9 cellular contexts compared by ENCODE assay signal in the genomic region with DNA sequence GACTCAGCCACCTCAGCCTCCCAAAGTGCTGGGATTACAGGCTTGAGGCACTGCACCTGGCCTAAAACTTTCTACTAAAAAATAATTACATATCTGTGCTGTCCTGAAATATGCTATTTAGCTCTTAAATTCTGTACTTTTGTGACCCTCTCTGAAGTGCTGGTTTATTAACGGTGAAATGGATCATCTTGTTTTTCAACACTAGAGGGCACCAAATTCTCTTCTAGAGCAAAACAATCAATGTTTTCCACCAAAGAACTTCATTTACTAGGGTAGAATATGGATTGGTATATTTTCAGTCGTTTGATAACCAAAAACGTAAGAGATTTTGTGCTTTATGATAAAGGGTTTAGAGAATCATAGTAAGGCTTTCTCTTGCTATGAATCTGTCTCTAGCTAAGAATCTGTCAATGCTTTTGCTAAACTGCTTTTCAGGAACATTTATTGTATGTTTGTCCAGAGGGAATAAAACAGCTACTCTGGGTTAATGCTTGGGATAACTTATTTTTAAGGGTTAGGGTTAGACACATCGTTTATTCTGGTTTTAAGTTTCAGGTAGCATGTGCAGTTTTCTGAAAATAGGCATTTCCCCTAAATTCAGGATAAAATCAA.
DNase-seq lines count a peak whose midpoint lies in the region; ATAC-seq and TF ChIP-seq lines count a peak whose summit lies in the region.
"Had no signal": no experiment of that assay in that cellular context is flagged by ENCODE, and none has a peak within 500 bp of the region (broad histone marks: within the 10 kb centered on the region; RNA-seq: fewer than 3 reads in every experiment).

No MANE protein-coding gene starts in this region.

- no peaks in the 10 kb centered on the region for H3K9me3 Mint-ChIP-seq in activated CD8-positive, alpha-beta memory T cell treated with anti-CD3 and anti-CD28 coated beads, Interleukin-2, amount 10 ng/mL, durations not matched to agents 7 days and 5 days (ENCODE audit: low read depth)
- H3K9me3 Mint-ChIP-seq: IgD-negative memory B cell had no signal

- TF ChIP-seq CTCF in BE2C (IDR thresholded peaks at IDR 0.05; ENCODE audit: low read depth, low read length) = peak; percentile 60
- peak; percentile 67 for TF ChIP-seq CTCF in fibroblast of pulmonary artery (IDR thresholded peaks at IDR 0.05; ENCODE audit: low read length, missing control alignments)
- peak in 3 of 4 experiments; percentile 37 to 62 (median 50) for TF ChIP-seq CTCF in sigmoid colon (IDR thresholded peaks at IDR 0.05)

- H3K27ac ChIP-seq in sigmoid colon = no peak overlapping the region

- no peak overlapping the region for H3K4me3 Mint-ChIP-seq in activated CD8-positive, alpha-beta memory T cell treated with anti-CD3 and anti-CD28 coated beads, Interleukin-2, amount 10 ng/mL, durations not matched to agents 7 days and 5 days
- H3K4me3 Mint-ChIP-seq: IgD-negative memory B cell had no signal

- no peak overlapping the region for H3K27ac Mint-ChIP-seq in activated CD8-positive, alpha-beta memory T cell treated with anti-CD3 and anti-CD28 coated beads, Interleukin-2, amount 10 ng/mL, durations not matched to agents 7 days and 5 days
- H3K27ac Mint-ChIP-seq: IgD-negative memory B cell had no signal

- H3K4me1 ChIP-seq in BE2C = no peaks in the 10 kb centered on the region
- no peaks in the 10 kb centered on the region for H3K4me1 ChIP-seq in sigmoid colon

- DNase-seq in BE2C = no peak
- peak; percentile 52 for DNase-seq in RKO (ENCODE audit: low spot score)
- DNase-seq in fibroblast of pulmonary artery (ENCODE audit: low read depth) = peak; percentile 60
- no peak for DNase-seq in sigmoid colon
- DNase-seq in activated CD8-positive, alpha-beta memory T cell treated with anti-CD3 and anti-CD28 coated beads, Interleukin-2, amount 10 ng/mL, durations not matched to agents 7 days and 5 days = no peak

- WGBS in sigmoid colon, 2 donors = 1 to 4% methylated on average over 4 of the region's 4 CpGs

- no peak for TF ChIP-seq EP300 in sigmoid colon (IDR thresholded peaks at IDR 0.05)

- H3K9me3 ChIP-seq in BE2C = no peaks in the 10 kb centered on the region
- no peaks in the 10 kb centered on the region for H3K9me3 ChIP-seq in sigmoid colon

- CTCF ChIA-PET in activated CD8-positive, alpha-beta memory T cell treated with anti-CD3 and anti-CD28 coated beads, Interleukin-2, amount 10 ng/mL, durations not matched to agents 7 days and 5 days (lab: Charles Lee) = interaction anchor here (0.7 to 1.8 kb wide), 6 partner anchors 13 to 1503 kb away, joined by 3 to 10 read pairs (median 4); no protein-coding TSS in a partner anchor

- H3K36me3 ChIP-seq in BE2C (no peaks in the 10 kb centered on the region), sigmoid colon (peaks cover 0 to 12% (median 0%) of the 10 kb centered on the region in 4 donors)

- H3K4me3 ChIP-seq in BE2C (ENCODE audit: low read depth, low read length) (no peak overlapping the region), fibroblast of pulmonary artery (replicated peaks; ENCODE audit: low read depth, low read length) (no peak overlapping the region), sigmoid colon (no peak overlapping the region)

- H3K27me3 ChIP-seq in BE2C (no peaks in the 10 kb centered on the region), sigmoid colon (no peaks in the 10 kb centered on the region)

- no peak for TF ChIP-seq POLR2A in sigmoid colon (IDR thresholded peaks at IDR 0.05)

- no peaks in the 10 kb centered on the region for H3K4me1 Mint-ChIP-seq in activated CD8-positive, alpha-beta memory T cell treated with anti-CD3 and anti-CD28 coated beads, Interleukin-2, amount 10 ng/mL, durations not matched to agents 7 days and 5 days
- H3K4me1 Mint-ChIP-seq: IgD-negative memory B cell had no signal

- no peaks in the 10 kb centered on the region for H3K36me3 Mint-ChIP-seq in activated CD8-positive, alpha-beta memory T cell treated with anti-CD3 and anti-CD28 coated beads, Interleukin-2, amount 10 ng/mL, durations not matched to agents 7 days and 5 days
- H3K36me3 Mint-ChIP-seq: IgD-negative memory B cell had no signal

- intact Hi-C loops in sigmoid colon (cut with DNase I) = loop anchor here (5.0 kb wide), 1 partner anchor 383 kb away; no protein-coding TSS in a partner anchor

- ATAC-seq in GM18868 (IDR thresholded peaks at IDR 0.05; ENCODE audit: unreplicated experiment) = peak; percentile 78
- ATAC-seq in HG03558 (IDR thresholded peaks at IDR 0.05; ENCODE audit: extremely low read depth, unreplicated experiment) = peak; percentile 59
- no peak for ATAC-seq in GM21447 (IDR thresholded peaks at IDR 0.05; ENCODE audit: unreplicated experiment)
- ATAC-seq in activated CD8-positive, alpha-beta memory T cell treated with anti-CD3 and anti-CD28 coated beads, Interleukin-2, amount 10 ng/mL, durations not matched to agents 7 days and 5 days = no peak

- H3K27me3 Mint-ChIP-seq in activated CD8-positive, alpha-beta memory T cell treated with anti-CD3 and anti-CD28 coated beads, Interleukin-2, amount 10 ng/mL, durations not matched to agents 7 days and 5 days = no peaks in the 10 kb centered on the region
- H3K27me3 Mint-ChIP-seq: IgD-negative memory B cell had no signal

Comparison
In these comparisons a context has a peak if more than half of its experiments do, and no peak if none do; other contexts are left out.
1. DNase-seq: peak in RKO (single experiment) and fibroblast of pulmonary artery (single experiment); none in BE2C (single experiment), sigmoid colon (single experiment) and activated CD8-positive, alpha-beta memory T cell treated with anti-CD3 and anti-CD28 coated beads, Interleukin-2, amount 10 ng/mL, durations not matched to agents 7 days and 5 days (single experiment).
2. ATAC-seq: peak in GM18868 (single experiment) and HG03558 (single experiment); none in GM21447 (single experiment) and activated CD8-positive, alpha-beta memory T cell treated with anti-CD3 and anti-CD28 coated beads, Interleukin-2, amount 10 ng/mL, durations not matched to agents 7 days and 5 days (single experiment).
3. Peak in every context shown above with its lines, with median percentiles within 50 percentile points of each other: CTCF ChIP-seq.